Comparison of ENCODE assay signal across 11 cellular contexts in the genomic region with DNA sequence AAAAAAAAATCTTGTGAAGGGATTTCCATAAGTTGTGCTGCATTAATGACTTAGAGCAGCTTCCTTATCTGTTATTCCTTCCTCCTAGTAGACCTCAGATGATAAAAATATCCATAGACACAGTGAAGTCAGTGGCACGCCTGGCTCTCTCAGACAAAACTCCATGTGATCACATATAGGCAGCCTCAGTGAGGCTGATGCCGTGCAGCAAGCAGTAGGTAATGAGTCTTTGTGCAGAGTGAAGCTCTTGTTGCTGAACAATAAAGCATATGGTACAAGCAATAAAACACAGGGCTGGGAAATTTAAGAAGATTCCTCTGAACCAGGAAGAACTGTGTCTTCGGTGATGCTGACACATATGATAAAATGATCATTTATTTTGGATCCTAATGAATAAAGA.
DNase-seq lines count a peak whose midpoint lies in the region; ATAC-seq, FAIRE-seq and TF ChIP-seq lines count a peak whose summit lies in the region.
"Had no signal": no experiment of that assay in that cellular context is flagged by ENCODE, and none has a peak within 500 bp of the region (broad histone marks: within the 10 kb centered on the region; RNA-seq: fewer than 3 reads in every experiment).

No MANE protein-coding gene starts in this region.

- no peaks in the 10 kb centered on the region for H3K36me3 Mint-ChIP-seq in progenitor cell of endocrine pancreas (ENCODE audit: insufficient read depth)
- H3K36me3 Mint-ChIP-seq: immature natural killer cell had no signal

- H3K14ac ChIP-seq in H1 (ENCODE audit: insufficient read length): no peak overlapping the region

- WGBS in H1 (ENCODE audit: extremely low coverage in 1 of 2, insufficient coverage in 1 of 2, insufficient read length in 1 of 2, insufficient replicate concordance in 2 of 2, low coverage in 1 of 2, low lambda C conversion rate in 2 of 2, missing lambda C conversion rate in 1 of 2), 2 experiments: 85% methylated on average over 3 of the region's 3 CpGs; no CpG with 5 or more reads in 1 of the 2 experiments

- H4K8ac ChIP-seq in H1 (ENCODE audit: extremely low read depth, insufficient read depth, low read length): no peak overlapping the region

- no peaks in the 10 kb centered on the region for H3K27me3 ChIP-seq in H1 (replicated peaks in 1 of 4; ENCODE audit: control insufficient read depth in 3 of 4, extremely low read depth in 1 of 4, insufficient read depth in 3 of 4, low read length in 3 of 4)

- TF ChIP-seq CTCF in H1 (IDR thresholded peaks at IDR 0.05; ENCODE audit: control extremely low read depth in 1 of 3, insufficient read depth in 1 of 3, low read depth in 1 of 3, low read length in 3 of 3) (no peak), progenitor cell of endocrine pancreas (IDR thresholded peaks at IDR 0.05; ENCODE audit: unreplicated experiment) (no peak)

- no peak overlapping the region for H2AFZ ChIP-seq in H1 (ENCODE audit: low read length)

- TF ChIP-seq EP300 in H1 (IDR thresholded peaks at IDR 0.05; ENCODE audit: borderline replicate concordance in 1 of 2, low read depth in 2 of 2, low read length in 2 of 2): no peak

- H3K79me2 ChIP-seq in H1 (ENCODE audit: control insufficient read depth in 1 of 2, insufficient read depth in 2 of 2, low read length in 2 of 2): no peaks in the 10 kb centered on the region

- peaks cover 26% of the 10 kb centered on the region for H3K4me1 Mint-ChIP-seq in progenitor cell of endocrine pancreas (ENCODE audit: low read depth)
- H3K4me1 Mint-ChIP-seq: immature natural killer cell had no signal

- no peak overlapping the region for H3K9ac ChIP-seq in H1 (replicated peaks in 1 of 4; ENCODE audit: extremely low read depth in 1 of 4, low read depth in 3 of 4, low read length in 3 of 4)

- no peak overlapping the region for H3K56ac ChIP-seq in H1 (replicated peaks; ENCODE audit: insufficient read length, low read depth, low read length)

- H3K4me1 ChIP-seq in H1 (replicated peaks in 1 of 4; ENCODE audit: control insufficient read depth in 3 of 4, insufficient read depth in 4 of 4, low read length in 3 of 4): peaks cover 0 to 5% (median 1%) of the 10 kb centered on the region in 4 experiments; a peak in 3 of 7 replicates

- intact Hi-C loops in sciatic nerve (cut with DNase I): no loop called here

- no peak overlapping the region for H2BK15ac ChIP-seq in H1 (ENCODE audit: low read length)

- no peak for TF ChIP-seq RAD21 in H1 (IDR thresholded peaks at IDR 0.05 in 1 of 2, conservative IDR thresholded peaks at IDR 0.05 in 1 of 2; ENCODE audit: low read depth in 2 of 2, low read length in 2 of 2)

- DNase-seq in NAMALWA (ENCODE audit: low spot score) (peak; percentile 81), NCI-H524 (lab: John Stamatoyannopoulos, UW) (peak; percentile 79 to 94), H1 (ENCODE audit: low read depth in 1 of 2, low spot score in 2 of 2) (no peak), progenitor cell of endocrine pancreas (ENCODE audit: low spot score, unreplicated experiment) (no peak), foreskin melanocyte (no peak), sciatic nerve (ENCODE audit: low spot score) (no peak), HuH-7.5 (ENCODE audit: low spot score) (no peak), GM12892 (ENCODE audit: insufficient read length) (no peak)
- DNase-seq: activated T-cell treated with anti-CD3 and anti-CD28 coated beads, Interleukin-2, amount 50 U/mL, for 48 hours; immature natural killer cell; T-helper 2 cell had no signal

- no peak for TF ChIP-seq POLR2A in H1 (IDR thresholded peaks at IDR 0.05; ENCODE audit: control extremely low read depth in 1 of 2, low read depth in 2 of 2, low read length in 2 of 2)
- TF ChIP-seq POLR2A in GM12892 (IDR thresholded peaks at IDR 0.05; ENCODE audit: low read depth, low read length): no peak

- H3K27ac ChIP-seq in H1 (ENCODE audit: low read depth, low read length): no peak overlapping the region

- H3K4me3 Mint-ChIP-seq in progenitor cell of endocrine pancreas (ENCODE audit: low read depth): no peak overlapping the region
- H3K4me3 Mint-ChIP-seq: immature natural killer cell had no signal

- no peak overlapping the region for H2BK120ac ChIP-seq in H1 (replicated peaks; ENCODE audit: low read depth, low read length)

- ATAC-seq in sciatic nerve: no peak

- POLR2A ChIA-PET in H1 (lab: Charles Lee; ENCODE audit: partially characterized antibody): no interaction called here

- H3K23ac ChIP-seq in H1 (ENCODE audit: insufficient read length): no peak overlapping the region

- H2BK12ac ChIP-seq in H1 (ENCODE audit: low read depth, low read length): no peak overlapping the region

- peaks cover 2% of the 10 kb centered on the region; the same call in 1 of the 2 replicates for H3K23me2 ChIP-seq in H1 (ENCODE audit: low read depth, low read length)

- no peak overlapping the region for H4K91ac ChIP-seq in H1 (replicated peaks; ENCODE audit: insufficient read length, low read length)

- no peak overlapping the region for H2AK5ac ChIP-seq in H1 (ENCODE audit: low read depth, low read length)

- H3K18ac ChIP-seq in H1 (ENCODE audit: extremely low read depth, low read length): no peak overlapping the region

- no peak overlapping the region for H2BK20ac ChIP-seq in H1 (ENCODE audit: low read length)

- H3K27ac Mint-ChIP-seq in progenitor cell of endocrine pancreas: peak overlapping the region; percentile 4
- H3K27ac Mint-ChIP-seq: immature natural killer cell had no signal

- no peak overlapping the region for H2BK5ac ChIP-seq in H1 (ENCODE audit: low read depth, low read length)

- H3K9me3 ChIP-seq in H1 (ENCODE audit: insufficient read depth in 2 of 2, low read depth in 1 of 2, low read length in 1 of 2): no peaks in the 10 kb centered on the region

- no peaks in the 10 kb centered on the region for H3K27me3 Mint-ChIP-seq in progenitor cell of endocrine pancreas

- H3K4me3 ChIP-seq in H1 (ENCODE audit: extremely low read depth in 1 of 4, insufficient read depth in 2 of 4, low read depth in 3 of 4, low read length in 4 of 4): no peak overlapping the region

- H3K4me2 ChIP-seq in H1 (ENCODE audit: insufficient read depth in 1 of 2, low read depth in 2 of 2, low read length in 2 of 2): no peak overlapping the region

- H4K20me1 ChIP-seq in H1 (replicated peaks in 1 of 2; ENCODE audit: control insufficient read depth in 1 of 2, insufficient read depth in 2 of 2, low read length in 2 of 2): no peaks in the 10 kb centered on the region

- H3K36me3 ChIP-seq in H1 (ENCODE audit: control insufficient read depth in 2 of 4, insufficient read depth in 4 of 4, low read length in 3 of 4): no peaks in the 10 kb centered on the region

- H3K9me3 Mint-ChIP-seq in progenitor cell of endocrine pancreas (ENCODE audit: low read depth): no peaks in the 10 kb centered on the region
- H3K9me3 Mint-ChIP-seq: immature natural killer cell had no signal

- CTCF ChIA-PET in H1 (lab: Charles Lee; ENCODE audit: partially characterized antibody): interaction anchor here (0.8 to 1.3 kb wide), 2 partner anchors 8 to 166 kb away, joined by 4 read pairs; no protein-coding TSS in a partner anchor

- no peak overlapping the region for H4K5ac ChIP-seq in H1 (ENCODE audit: insufficient read length, low read depth, low read length)

- no peaks in the 10 kb centered on the region for H3K79me1 ChIP-seq in H1 (ENCODE audit: low read depth, low read length)

- H3K4ac ChIP-seq in H1 (replicated peaks; ENCODE audit: insufficient read length, low read depth, low read length): peak overlapping the region; percentile 0

- FAIRE-seq in H1 (lab: Jason Lieb, UNC): no peak
- no peak for FAIRE-seq in GM12892 (lab: Jason Lieb, UNC)

TF ChIP-seq in H1, 55 proteins besides CTCF, POLR2A, EP300 and RAD21:
- TF ChIP-seq, protein P1, sequence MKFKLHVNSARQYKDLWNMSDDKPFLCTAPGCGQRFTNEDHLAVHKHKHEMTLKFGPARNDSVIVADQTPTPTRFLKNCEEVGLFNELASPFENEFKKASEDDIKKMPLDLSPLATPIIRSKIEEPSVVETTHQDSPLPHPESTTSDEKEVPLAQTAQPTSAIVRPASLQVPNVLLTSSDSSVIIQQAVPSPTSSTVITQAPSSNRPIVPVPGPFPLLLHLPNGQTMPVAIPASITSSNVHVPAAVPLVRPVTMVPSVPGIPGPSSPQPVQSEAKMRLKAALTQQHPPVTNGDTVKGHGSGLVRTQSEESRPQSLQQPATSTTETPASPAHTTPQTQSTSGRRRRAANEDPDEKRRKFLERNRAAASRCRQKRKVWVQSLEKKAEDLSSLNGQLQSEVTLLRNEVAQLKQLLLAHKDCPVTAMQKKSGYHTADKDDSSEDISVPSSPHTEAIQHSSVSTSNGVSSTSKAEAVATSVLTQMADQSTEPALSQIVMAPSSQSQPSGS (IDR thresholded peaks at IDR 0.05; ENCODE audit: low read length): no peak
- TF ChIP-seq HDAC2 (IDR thresholded peaks at IDR 0.05; ENCODE audit: borderline replicate concordance in 1 of 2, low read depth in 2 of 2, low read length in 2 of 2) (no peak), NANOG (IDR thresholded peaks at IDR 0.05; ENCODE audit: insufficient read depth, low read depth, low read length, poor library complexity, severe bottlenecking) (no peak), SP4 (IDR thresholded peaks at IDR 0.05; ENCODE audit: low read length) (no peak), BCL11A (IDR thresholded peaks at IDR 0.05; ENCODE audit: low read depth in 2 of 2, low read length in 2 of 2) (no peak), HDAC6 (IDR thresholded peaks at IDR 0.05; ENCODE audit: low read depth, low read length) (no peak), EZH2 (IDR thresholded peaks at IDR 0.05; ENCODE audit: low read depth, low read length, severe bottlenecking) (no peak), EGR1 (IDR thresholded peaks at IDR 0.05; ENCODE audit: borderline replicate concordance, low read depth, low read length) (no peak), PHF8 (conservative IDR thresholded peaks at IDR 0.05; ENCODE audit: low read depth, low read length) (no peak), JUND (IDR thresholded peaks at IDR 0.05; ENCODE audit: low read length) (no peak)

Comparison
In these comparisons a context has a peak if more than half of its experiments do, and no peak if none do; other contexts are left out.
1. DNase-seq: peak in NAMALWA (single experiment) and NCI-H524 (2 of 2); none in H1 (0 of 2), progenitor cell of endocrine pancreas (single experiment), foreskin melanocyte (single experiment), sciatic nerve (single experiment), HuH-7.5 (single experiment) and GM12892 (single experiment).